In the genomic region with DNA sequence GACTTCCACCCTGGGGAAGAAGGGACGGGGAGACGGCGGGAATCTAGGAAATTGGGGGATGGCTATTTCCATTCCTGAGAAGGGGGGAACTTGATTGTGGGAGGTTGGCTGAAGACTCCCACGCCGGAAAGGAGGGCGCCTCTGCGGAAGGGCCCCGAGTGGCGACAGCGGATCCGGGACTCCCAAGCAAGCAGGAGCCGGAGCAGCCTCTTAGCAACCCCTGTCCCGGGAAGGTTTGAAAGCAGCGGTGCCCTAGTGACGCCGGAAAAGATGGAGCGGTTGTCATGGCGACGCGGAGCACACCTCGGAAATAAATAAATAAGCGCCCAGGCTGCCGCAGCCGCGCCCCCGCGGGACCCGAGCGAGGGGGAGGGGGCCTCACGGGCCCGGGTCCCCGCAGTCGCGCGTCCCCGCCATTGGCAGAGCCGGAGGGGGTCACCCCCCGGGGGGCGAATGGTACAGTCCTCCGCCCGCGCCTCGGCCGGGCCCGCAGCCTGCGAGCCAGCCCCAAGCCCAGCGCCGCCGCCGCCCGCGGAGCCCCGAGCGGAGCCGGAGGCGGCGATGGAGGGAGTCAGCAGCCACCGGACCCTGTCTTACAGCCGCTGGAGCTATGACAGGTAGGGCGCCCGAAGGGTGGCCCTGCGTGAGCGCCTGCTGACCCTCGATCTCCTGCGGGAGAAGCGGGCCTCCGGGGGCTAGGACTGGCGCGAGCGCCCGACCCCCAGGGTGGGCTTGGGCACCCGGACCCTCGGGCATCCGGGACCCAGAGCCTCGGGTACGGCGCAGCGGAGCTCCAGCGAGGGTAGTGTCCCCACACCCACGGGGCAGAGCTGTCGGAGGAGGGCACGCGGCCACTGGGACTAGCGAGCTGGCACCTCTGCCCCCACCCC, we compare ENCODE assay signal across 1 cellular context.
TF ChIP-seq lines count a peak whose summit lies in the region.

No MANE protein-coding gene starts in this region.

TF ChIP-seq in GM12878, 131 proteins besides CTCF, POLR2A, EP300 and RAD21:
- TF ChIP-seq TCF12 (IDR thresholded peaks at IDR 0.05; ENCODE audit: low read depth, low read length) = no peak
- no peak for TF ChIP-seq GABPA (IDR thresholded peaks at IDR 0.05; ENCODE audit: low read depth)
- TF ChIP-seq LARP7 (IDR thresholded peaks at IDR 0.05) = 0 out of 2 replicates have a peak, but pooled peaks have one; percentile 34
- TF ChIP-seq, protein P1, sequence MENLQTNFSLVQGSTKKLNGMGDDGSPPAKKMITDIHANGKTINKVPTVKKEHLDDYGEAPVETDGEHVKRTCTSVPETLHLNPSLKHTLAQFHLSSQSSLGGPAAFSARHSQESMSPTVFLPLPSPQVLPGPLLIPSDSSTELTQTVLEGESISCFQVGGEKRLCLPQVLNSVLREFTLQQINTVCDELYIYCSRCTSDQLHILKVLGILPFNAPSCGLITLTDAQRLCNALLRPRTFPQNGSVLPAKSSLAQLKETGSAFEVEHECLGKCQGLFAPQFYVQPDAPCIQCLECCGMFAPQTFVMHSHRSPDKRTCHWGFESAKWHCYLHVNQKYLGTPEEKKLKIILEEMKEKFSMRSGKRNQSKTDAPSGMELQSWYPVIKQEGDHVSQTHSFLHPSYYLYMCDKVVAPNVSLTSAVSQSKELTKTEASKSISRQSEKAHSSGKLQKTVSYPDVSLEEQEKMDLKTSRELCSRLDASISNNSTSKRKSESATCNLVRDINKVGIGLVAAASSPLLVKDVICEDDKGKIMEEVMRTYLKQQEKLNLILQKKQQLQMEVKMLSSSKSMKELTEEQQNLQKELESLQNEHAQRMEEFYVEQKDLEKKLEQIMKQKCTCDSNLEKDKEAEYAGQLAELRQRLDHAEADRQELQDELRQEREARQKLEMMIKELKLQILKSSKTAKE (IDR thresholded peaks at IDR 0.05; ENCODE audit: low read depth, poor library complexity, severe bottlenecking) = no peak
- TF ChIP-seq BMI1 (IDR thresholded peaks at IDR 0.05; ENCODE audit: borderline replicate concordance) = peak; percentile 84
- peak; percentile 77 for TF ChIP-seq YY1 (IDR thresholded peaks at IDR 0.05; ENCODE audit: low read depth, low read length)
